ENCODE assay signal across 17 cellular contexts in the genomic region with DNA sequence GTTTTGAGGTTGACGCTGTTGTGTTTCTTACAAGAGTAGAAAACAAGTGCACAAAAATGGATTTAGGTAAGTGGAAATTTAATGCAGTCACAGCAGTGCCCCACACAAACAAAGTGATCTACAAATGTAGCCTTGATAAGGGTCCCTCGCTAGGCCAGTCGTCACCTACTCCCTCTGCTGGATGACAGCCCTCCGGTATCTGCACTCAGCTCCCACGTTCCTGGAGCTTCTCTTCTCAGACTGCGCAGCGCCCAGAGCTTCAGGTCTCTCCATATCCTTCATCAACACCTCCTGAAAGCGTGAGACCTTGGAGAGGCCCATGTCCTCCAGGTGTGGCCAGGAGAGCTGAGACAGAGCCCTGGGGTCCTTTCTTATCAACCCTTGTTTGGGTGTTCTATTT. TPM values are rescaled to one million over a fixed set of nuclear protein-coding genes. Genes with fewer than 3 reads are reported as not detected.
DNase-seq lines count a peak whose midpoint lies in the region; TF ChIP-seq lines count a peak whose summit lies in the region.
"Had no signal": no experiment of that assay in that cellular context is flagged by ENCODE, and none has a peak within 500 bp of the region (broad histone marks: within the 10 kb centered on the region; RNA-seq: fewer than 3 reads in every experiment).

No MANE protein-coding gene starts in this region.

- H3K27me3 Mint-ChIP-seq in osteocyte (ENCODE audit: unreplicated experiment): peaks cover 39% of the 10 kb centered on the region

- no peaks in the 10 kb centered on the region for H3K36me3 ChIP-seq in GM06990 (ENCODE audit: control insufficient read depth, insufficient read depth, low read length)

- no peaks in the 10 kb centered on the region for H3K27me3 ChIP-seq in GM06990 (replicated peaks; ENCODE audit: control insufficient read depth, insufficient read depth, low read length)

- H3K4me3 ChIP-seq in GM06990 (replicated peaks; ENCODE audit: low read depth, low read length) (no peak overlapping the region), choroid plexus epithelial cell (ENCODE audit: low read depth, low read length) (no peak overlapping the region)

- no peak overlapping the region for H3K4me3 Mint-ChIP-seq in osteocyte (ENCODE audit: unreplicated experiment)
- H3K4me3 Mint-ChIP-seq: activated naive CD8-positive, alpha-beta T cell treated with anti-CD3 and anti-CD28 coated beads for 36 hours had no signal

- peaks cover 4% of the 10 kb centered on the region for H3K4me1 Mint-ChIP-seq in osteocyte (ENCODE audit: unreplicated experiment)
- H3K4me1 Mint-ChIP-seq: activated naive CD8-positive, alpha-beta T cell treated with anti-CD3 and anti-CD28 coated beads for 36 hours had no signal

- peak; percentile 21 for TF ChIP-seq CTCF in GM06990 (IDR thresholded peaks at IDR 0.05; ENCODE audit: insufficient read depth, low read length, poor library complexity, severe bottlenecking)
- peak; percentile 12 for TF ChIP-seq CTCF in choroid plexus epithelial cell (conservative IDR thresholded peaks at IDR 0.05; ENCODE audit: low read depth, low read length)
- TF ChIP-seq CTCF in osteocyte (IDR thresholded peaks at IDR 0.05): no peak

- no peaks in the 10 kb centered on the region for H3K36me3 Mint-ChIP-seq in osteocyte (ENCODE audit: unreplicated experiment)
- H3K36me3 Mint-ChIP-seq: activated naive CD8-positive, alpha-beta T cell treated with anti-CD3 and anti-CD28 coated beads for 36 hours had no signal

- H3K27ac Mint-ChIP-seq in osteocyte (ENCODE audit: unreplicated experiment): no peak overlapping the region
- H3K27ac Mint-ChIP-seq: activated naive CD8-positive, alpha-beta T cell treated with anti-CD3 and anti-CD28 coated beads for 36 hours had no signal

- DNase-seq in GM06990 (ENCODE audit: extremely low read depth, insufficient read length) (no peak), HuH-7 (ENCODE audit: low spot score) (peak; percentile 37), choroid plexus epithelial cell (ENCODE audit: low read depth) (no peak), inferior parietal cortex (ENCODE audit: extremely low spot score) (peak; percentile 36), epidermal melanocyte (ENCODE audit: insufficient read length, low spot score) (no peak), osteocyte (ENCODE audit: extremely low spot score, unreplicated experiment) (no peak), SKM-1 (lab: John Stamatoyannopoulos, UW; ENCODE audit: unreplicated experiment) (no peak)
- DNase-seq: activated CD4-positive, alpha-beta T cell treated with anti-CD3 and anti-CD28 coated beads, Interleukin-2, amount 50 U/mL, for 1 hour; activated naive CD8-positive, alpha-beta T cell treated with anti-CD3 and anti-CD28 coated beads for 36 hours; activated T-cell treated with anti-CD3 and anti-CD28 coated beads, Interleukin-2, amount 50 U/mL, for 1 hour; central memory CD4-positive, alpha-beta T cell; EL; left colon; NCI-H2081; NK-92 treated with Interleukin-12 subunit alpha and Interleukin-12 subunit beta, amount 100 ng/mL, for 24 hours; SHP77; stimulated activated CD4-positive, alpha-beta T cell treated with anti-CD3 and anti-CD28 coated beads, Interleukin-12 subunit alpha, Interleukin-12 subunit beta, amount 100 ng/mL, for 4 hours had no signal

- no peaks in the 10 kb centered on the region for H3K9me3 Mint-ChIP-seq in osteocyte (ENCODE audit: unreplicated experiment)
- H3K9me3 Mint-ChIP-seq: activated naive CD8-positive, alpha-beta T cell treated with anti-CD3 and anti-CD28 coated beads for 36 hours had no signal

RNA-seq across cellular contexts. Expression of a gene that starts 58.3 kb away (rescaled TPM):
- 20.7 and 24.1 TPM in 2 replicates for total RNA-seq in osteocyte

Comparison
In these comparisons a context has a peak if more than half of its experiments do, and no peak if none do; other contexts are left out.
1. DNase-seq: peak in HuH-7 (single experiment) and inferior parietal cortex (single experiment); none in GM06990 (single experiment), choroid plexus epithelial cell (single experiment), epidermal melanocyte (single experiment), osteocyte (single experiment) and SKM-1 (single experiment).